8 cellular contexts compared by ENCODE assay signal in genomic region chr5:154214236-154215106, GRCh38. TPM values are rescaled to one million over a fixed set of nuclear protein-coding genes. Genes with fewer than 3 reads are reported as not detected.
DNase-seq lines count a peak whose midpoint lies in the region; ATAC-seq lines count a peak whose summit lies in the region.

No MANE protein-coding gene starts in this region.

- intact Hi-C loops in CD4-positive, alpha-beta memory T cell (cut with micrococcal nuclease): no loop called here

- no peak overlapping the region for H3K27ac ChIP-seq in CD4-positive, alpha-beta memory T cell (ENCODE audit: low read depth, low read length)

- POLR2A ChIA-PET in CD4-positive, alpha-beta memory T cell (lab: Charles Lee; ENCODE audit: partially characterized antibody): interaction anchor here (3.6 kb wide), 1 partner anchor 24 kb away, joined by 24 read pairs; the partner anchor contains the start of gene GALNT10

- peaks cover 0 to 2% (median 0%) of the 10 kb centered on the region in 8 donors for H3K9me3 Mint-ChIP-seq in CD4-positive, alpha-beta memory T cell
- H3K9me3 Mint-ChIP-seq in central memory CD8-positive, alpha-beta T cell: no peaks in the 10 kb centered on the region

- CTCF ChIA-PET in CD4-positive, alpha-beta memory T cell (lab: Charles Lee; ENCODE audit: partially characterized antibody): interaction anchor here (4.0 kb wide), 1 partner anchor 17 kb away, joined by 18 read pairs; no protein-coding TSS in a partner anchor

- ATAC-seq in GM21360 (IDR thresholded peaks at IDR 0.05; ENCODE audit: unreplicated experiment) (peak; percentile 65), HG03558 (IDR thresholded peaks at IDR 0.05; ENCODE audit: extremely low read depth, unreplicated experiment) (peak; percentile 57)
- no peak for ATAC-seq in central memory CD8-positive, alpha-beta T cell (replicated peaks; ENCODE audit: extremely low read depth, poor library complexity, severe bottlenecking)

- H3K9me3 ChIP-seq in CD4-positive, alpha-beta memory T cell (ENCODE audit: control insufficient read depth in 1 of 2, low read length in 2 of 2): no peaks in the 10 kb centered on the region

- no peak overlapping the region for H3K4me3 ChIP-seq in CD4-positive, alpha-beta memory T cell (ENCODE audit: low read length in 2 of 2)

- H3K4me3 Mint-ChIP-seq in CD4-positive, alpha-beta memory T cell: peak overlapping the region in 2 of 8 donors; percentile 19 to 30
- no peak overlapping the region for H3K4me3 Mint-ChIP-seq in central memory CD8-positive, alpha-beta T cell

- peak overlapping the region in 5 of 7 donors; percentile 13 to 79 (median 42) for H3K27ac Mint-ChIP-seq in CD4-positive, alpha-beta memory T cell
- peak overlapping the region; percentile 64 for H3K27ac Mint-ChIP-seq in central memory CD8-positive, alpha-beta T cell (ENCODE audit: low read depth)

- H3K4me1 Mint-ChIP-seq in CD4-positive, alpha-beta memory T cell: peaks cover 22 to 67% (median 47%) of the 10 kb centered on the region in 4 donors
- peaks cover 47% of the 10 kb centered on the region for H3K4me1 Mint-ChIP-seq in central memory CD8-positive, alpha-beta T cell

- DNase-seq in CD4-positive, alpha-beta memory T cell: no peak
- no peak for DNase-seq in central memory CD8-positive, alpha-beta T cell (ENCODE audit: low spot score in 2 of 2)
- no peak for DNase-seq in SIG-M5 treated with dmso at 0.1 percent for 504 hours (lab: John Stamatoyannopoulos, UW; ENCODE audit: unreplicated experiment)
- no peak for DNase-seq in pons (ENCODE audit: low spot score)
- DNase-seq in SHP77 treated with DMSO at 0.1 percent for 48 hours (lab: John Stamatoyannopoulos, UW): no peak
- DNase-seq in HK-2 (ENCODE audit: unreplicated experiment): no peak

- peaks cover 23 to 32% of the 10 kb centered on the region in 2 donors for H3K36me3 Mint-ChIP-seq in CD4-positive, alpha-beta memory T cell
- peaks cover 4% of the 10 kb centered on the region for H3K36me3 Mint-ChIP-seq in central memory CD8-positive, alpha-beta T cell (ENCODE audit: insufficient read depth)

- peaks cover 27% of the 10 kb centered on the region for H3K4me1 ChIP-seq in CD4-positive, alpha-beta memory T cell (ENCODE audit: insufficient read depth, low read length)

- no peaks in the 10 kb centered on the region for H3K36me3 ChIP-seq in CD4-positive, alpha-beta memory T cell (ENCODE audit: insufficient read depth, low read length)

- H3K27me3 ChIP-seq in CD4-positive, alpha-beta memory T cell (ENCODE audit: insufficient read depth, low read length): no peaks in the 10 kb centered on the region

- no peaks in the 10 kb centered on the region for H3K27me3 Mint-ChIP-seq in CD4-positive, alpha-beta memory T cell
- H3K27me3 Mint-ChIP-seq in central memory CD8-positive, alpha-beta T cell: no peaks in the 10 kb centered on the region

RNA-seq across cellular contexts. Expression of gene GALNT10, which starts 23.9 kb away (rescaled TPM):
- 10 to 100 TPM; 32.8 to 35.7 TPM for total RNA-seq in CD4-positive, alpha-beta memory T cell
- 10 to 100 TPM in 1 of 2 donors, 1 to 10 TPM in 1; 9.6 to 20.7 TPM for polyA plus RNA-seq in CD4-positive, alpha-beta memory T cell
